ENCODE assay signal across 9 cellular contexts in genomic region chr14:76920572-76921175, GRCh38.
A peak's percentile ranks its signal among the peaks of the same experiment; 100 is the strongest.
DNase-seq lines count a peak whose midpoint lies in the region; ATAC-seq and TF ChIP-seq lines count a peak whose summit lies in the region.
"Had no signal": no experiment of that assay in that cellular context is flagged by ENCODE, and none has a peak within 500 bp of the region (broad histone marks: within the 10 kb centered on the region; RNA-seq: fewer than 3 reads in every experiment).

No MANE protein-coding gene starts in this region.

- H3K9me3 Mint-ChIP-seq in activated naive CD8-positive, alpha-beta T cell treated with anti-CD3 and anti-CD28 coated beads, Interleukin-2, amount 50 U/mL, for 24 hours, result no peaks in the 10 kb centered on the region
- no peaks in the 10 kb centered on the region for H3K9me3 Mint-ChIP-seq in mesothelial cell of epicardium
- H3K9me3 Mint-ChIP-seq in activated CD4-positive, alpha-beta memory T cell treated with anti-CD3 and anti-CD28 coated beads for 36 hours, result no peaks in the 10 kb centered on the region
- H3K9me3 Mint-ChIP-seq: central memory CD8-positive, alpha-beta T cell had no signal

- H3K36me3 Mint-ChIP-seq in activated naive CD8-positive, alpha-beta T cell treated with anti-CD3 and anti-CD28 coated beads, Interleukin-2, amount 50 U/mL, for 24 hours (ENCODE audit: low read depth), result no peaks in the 10 kb centered on the region
- no peaks in the 10 kb centered on the region for H3K36me3 Mint-ChIP-seq in mesothelial cell of epicardium
- no peaks in the 10 kb centered on the region for H3K36me3 Mint-ChIP-seq in activated CD4-positive, alpha-beta memory T cell treated with anti-CD3 and anti-CD28 coated beads for 36 hours

- H3K4me3 ChIP-seq in BLaER1 treated with 17β-estradiol and CSF1 and Interleukin-3, amounts not matched to agents 10 nM and 100 nM, result peak overlapping the region in 6 of 10 experiments; percentile 28 to 55 (median 42); a peak in 10 of 20 replicates
- H3K4me3 ChIP-seq in testis, result no peak overlapping the region

- intact Hi-C loops in testis (cut with DNase I; ENCODE audit: low total_unique reads), result no loop called here
- intact Hi-C loops in activated CD4-positive, alpha-beta memory T cell treated with anti-CD3 and anti-CD28 coated beads for 36 hours (cut with micrococcal nuclease), result no loop called here

- peak overlapping the region; percentile 69 to 81 (median 77) for H3K9ac ChIP-seq in BLaER1 treated with 17β-estradiol and CSF1 and Interleukin-3, amounts not matched to agents 10 nM and 100 nM

- H3K27ac Mint-ChIP-seq in activated naive CD8-positive, alpha-beta T cell treated with anti-CD3 and anti-CD28 coated beads, Interleukin-2, amount 50 U/mL, for 24 hours, result peak overlapping the region; percentile 81
- peak overlapping the region; percentile 99 for H3K27ac Mint-ChIP-seq in mesothelial cell of epicardium
- H3K27ac Mint-ChIP-seq in activated CD4-positive, alpha-beta memory T cell treated with anti-CD3 and anti-CD28 coated beads for 36 hours, result no peak overlapping the region

- H3K27me3 ChIP-seq in BLaER1 treated with 17β-estradiol and CSF1 and Interleukin-3, amounts not matched to agents 10 nM and 100 nM, result no peaks in the 10 kb centered on the region
- H3K27me3 ChIP-seq in testis, result no peaks in the 10 kb centered on the region

- TF ChIP-seq CTCF in mesothelial cell of epicardium (IDR thresholded peaks at IDR 0.05; ENCODE audit: unreplicated experiment), result no peak
- no peak for TF ChIP-seq CTCF in testis (IDR thresholded peaks at IDR 0.05)

- TF ChIP-seq POLR2A in testis (IDR thresholded peaks at IDR 0.05), result no peak

- POLR2A ChIA-PET in activated CD4-positive, alpha-beta memory T cell treated with anti-CD3 and anti-CD28 coated beads for 36 hours (lab: Charles Lee), result interaction anchor here (1.0 to 1.1 kb wide), 2 partner anchors 106 to 116 kb away, joined by 3 read pairs; no protein-coding TSS in a partner anchor

- DNase-seq in NCI-H128 (lab: John Stamatoyannopoulos, UW; ENCODE audit: unreplicated experiment), result peak; percentile 69
- no peak for DNase-seq in activated naive CD8-positive, alpha-beta T cell treated with anti-CD3 and anti-CD28 coated beads, Interleukin-2, amount 50 U/mL, for 24 hours
- no peak for DNase-seq in mesothelial cell of epicardium (ENCODE audit: low spot score in 2 of 2, unreplicated experiment in 2 of 2)
- no peak for DNase-seq in iPS-NIHi7 (ENCODE audit: extremely low spot score)
- DNase-seq in testis, result no peak
- DNase-seq in activated CD8-positive, alpha-beta memory T cell treated with anti-CD3 and anti-CD28 coated beads, Interleukin-2, amount 50 U/mL, for 48 hours, result no peak
- no peak for DNase-seq in activated CD4-positive, alpha-beta memory T cell treated with anti-CD3 and anti-CD28 coated beads for 36 hours

- H3K36me3 ChIP-seq in BLaER1 treated with 17β-estradiol and CSF1 and Interleukin-3, amounts not matched to agents 10 nM and 100 nM, result no peaks in the 10 kb centered on the region
- no peaks in the 10 kb centered on the region for H3K36me3 ChIP-seq in testis (ENCODE audit: low read depth, missing control alignments)

- H3K27me3 Mint-ChIP-seq in activated naive CD8-positive, alpha-beta T cell treated with anti-CD3 and anti-CD28 coated beads, Interleukin-2, amount 50 U/mL, for 24 hours, result no peaks in the 10 kb centered on the region
- no peaks in the 10 kb centered on the region for H3K27me3 Mint-ChIP-seq in mesothelial cell of epicardium (ENCODE audit: low read depth)
- H3K27me3 Mint-ChIP-seq in activated CD4-positive, alpha-beta memory T cell treated with anti-CD3 and anti-CD28 coated beads for 36 hours, result no peaks in the 10 kb centered on the region
- H3K27me3 Mint-ChIP-seq: central memory CD8-positive, alpha-beta T cell had no signal

- peak overlapping the region; percentile 73 to 94 (median 90) for H3K27ac ChIP-seq in BLaER1 treated with 17β-estradiol and CSF1 and Interleukin-3, amounts not matched to agents 10 nM and 100 nM
- peak overlapping the region in 1 of 2 donors; percentile 69 for H3K27ac ChIP-seq in testis

- H3K9me3 ChIP-seq in BLaER1 treated with 17β-estradiol and CSF1 and Interleukin-3, amounts not matched to agents 10 nM and 100 nM (replicated peaks in 1 of 11), result no peaks in the 10 kb centered on the region
- H3K9me3 ChIP-seq in testis, result no peaks in the 10 kb centered on the region

- no peak for ATAC-seq in activated naive CD8-positive, alpha-beta T cell treated with anti-CD3 and anti-CD28 coated beads, Interleukin-2, amount 50 U/mL, for 24 hours

- CTCF ChIA-PET in activated CD4-positive, alpha-beta memory T cell treated with anti-CD3 and anti-CD28 coated beads for 36 hours (lab: Charles Lee), result interaction anchor here (1.0 to 7.0 kb wide), 6 partner anchors 9 to 149 kb away, joined by 3 to 58 read pairs (median 10); no protein-coding TSS in a partner anchor

- peaks cover 0 to 3% (median 0%) of the 10 kb centered on the region in 11 experiments; a peak in 1 of 22 replicates for H4K20me1 ChIP-seq in BLaER1 treated with 17β-estradiol and CSF1 and Interleukin-3, amounts not matched to agents 10 nM and 100 nM

- peak overlapping the region; percentile 85 to 99 (median 94) for H3K4me2 ChIP-seq in BLaER1 treated with 17β-estradiol and CSF1 and Interleukin-3, amounts not matched to agents 10 nM and 100 nM

- H3K4me1 Mint-ChIP-seq in activated naive CD8-positive, alpha-beta T cell treated with anti-CD3 and anti-CD28 coated beads, Interleukin-2, amount 50 U/mL, for 24 hours, result peaks cover 64% of the 10 kb centered on the region
- H3K4me1 Mint-ChIP-seq in mesothelial cell of epicardium, result peaks cover 93% of the 10 kb centered on the region
- H3K4me1 Mint-ChIP-seq in activated CD4-positive, alpha-beta memory T cell treated with anti-CD3 and anti-CD28 coated beads for 36 hours (ENCODE audit: low read depth), result peaks cover 44% of the 10 kb centered on the region

- peak overlapping the region; percentile 49 for H3K4me3 Mint-ChIP-seq in activated naive CD8-positive, alpha-beta T cell treated with anti-CD3 and anti-CD28 coated beads, Interleukin-2, amount 50 U/mL, for 24 hours
- no peak overlapping the region for H3K4me3 Mint-ChIP-seq in mesothelial cell of epicardium
- H3K4me3 Mint-ChIP-seq in activated CD4-positive, alpha-beta memory T cell treated with anti-CD3 and anti-CD28 coated beads for 36 hours, result no peak overlapping the region
- H3K4me3 Mint-ChIP-seq: central memory CD8-positive, alpha-beta T cell had no signal

- WGBS in testis, 2 donors, result 57 to 80% methylated on average over 2 to 10 of the region's 10 CpGs

- peaks cover 87 to 100% (median 100%) of the 10 kb centered on the region in 10 experiments for H3K4me1 ChIP-seq in BLaER1 treated with 17β-estradiol and CSF1 and Interleukin-3, amounts not matched to agents 10 nM and 100 nM
- H3K4me1 ChIP-seq in testis, result peaks cover 74% of the 10 kb centered on the region

Comparison
In these comparisons a context has a peak if more than half of its experiments do, and no peak if none do; other contexts are left out.
1. H3K4me3 ChIP-seq: peak in BLaER1 treated with 17β-estradiol and CSF1 and Interleukin-3, amounts not matched to agents 10 nM and 100 nM (6 of 10); none in testis (0 of 2).